In the genomic region with DNA sequence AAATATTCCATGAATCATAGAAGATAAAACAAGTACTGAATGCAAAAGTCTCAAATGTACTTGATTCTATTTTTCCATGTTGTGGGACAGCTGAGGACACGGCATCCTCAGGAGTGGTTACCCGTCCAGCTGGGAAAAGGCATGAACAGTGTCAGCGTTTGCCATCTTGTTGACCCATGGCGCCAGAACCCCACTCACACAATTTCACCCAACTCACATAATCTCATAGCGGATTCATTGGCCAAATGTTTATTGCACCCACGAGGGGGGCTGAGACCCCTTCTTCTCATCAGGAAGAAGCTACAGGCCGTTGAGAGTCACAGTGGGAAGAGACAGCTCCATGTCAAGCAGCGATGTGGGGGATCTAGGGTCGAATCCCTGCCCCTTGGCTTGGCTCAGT, we compare ENCODE assay signal across 25 cellular contexts.
"Had no signal": no experiment of that assay in that cellular context is flagged by ENCODE, and none has a peak within 500 bp of the region (broad histone marks: within the 10 kb centered on the region; RNA-seq: fewer than 3 reads in every experiment).

No MANE protein-coding gene starts in this region.

- H3K4me1 ChIP-seq: left ventricle myocardium inferior, neural progenitor cell, parathyroid adenoma, right atrium auricular region, right lobe of liver, transverse colon, vagina had no signal

- DNase-seq: hypothalamus; islet precursor cell; left ventricle myocardium inferior; naive thymus-derived CD8-positive, alpha-beta T cell; nephron progenitor cell; occipital lobe; right lobe of liver; stimulated activated CD4-positive, alpha-beta T cell treated with anti-CD3 and anti-CD28 coated beads, Interleukin-1b, Interleukin-23, amount 100 ng/mL, for 48 hours; stimulated activated CD4-positive, alpha-beta T cell treated with anti-CD3 and anti-CD28 coated beads, Interleukin-2, amount 100 ng/mL, for 48 hours; stimulated activated CD4-positive, alpha-beta T cell treated with anti-CD3 and anti-CD28 coated beads, Interleukin-4, amount 100 ng/mL, for 4 hours; stimulated activated CD8-positive, alpha-beta memory T cell treated with anti-CD3 and anti-CD28 coated beads, Interleukin-4, amount 100 ng/mL, for 48 hours; stimulated activated naive CD4-positive, alpha-beta T cell treated with Interleukin-2 at 50 U/mL for 16 hours; stimulated activated naive CD8-positive, alpha-beta T cell treated with anti-CD3 and anti-CD28 coated beads, Interleukin-15, amount 100 ng/mL, for 72 hours; substantia nigra; thyroid gland; transverse colon had no signal

- H3K27me3 ChIP-seq: neural progenitor cell, right atrium auricular region, right lobe of liver, thyroid gland, transverse colon, upper lobe of left lung, vagina had no signal

- H3K9me3 Mint-ChIP-seq: memory B cell; naive thymus-derived CD8-positive, alpha-beta T cell; nephron progenitor cell; stimulated activated memory B cell treated with anti-CD40 and anti-IgM and Interleukin-4, amounts not matched to agents 10 μg/mL and 1 μg/mL and 100 μg/mL, for 72 hours; stimulated activated naive CD8-positive, alpha-beta T cell treated with anti-CD3 and anti-CD28 coated beads, Interleukin-15, amount 100 ng/mL, for 72 hours had no signal

- H3K4me3 Mint-ChIP-seq: memory B cell; naive thymus-derived CD8-positive, alpha-beta T cell; nephron progenitor cell; neural progenitor cell; stimulated activated memory B cell treated with anti-CD40 and anti-IgM and Interleukin-4, amounts not matched to agents 10 μg/mL and 1 μg/mL and 100 μg/mL, for 72 hours; stimulated activated naive CD8-positive, alpha-beta T cell treated with anti-CD3 and anti-CD28 coated beads, Interleukin-15, amount 100 ng/mL, for 72 hours had no signal

- H3K9me3 ChIP-seq: left ventricle myocardium inferior, neutrophil, right atrium auricular region, right lobe of liver, thyroid gland, transverse colon, upper lobe of left lung, vagina had no signal

- H3K27ac ChIP-seq: left ventricle myocardium inferior, neural progenitor cell, neutrophil, parathyroid adenoma, right atrium auricular region, right lobe of liver, thyroid gland, transverse colon, upper lobe of left lung, vagina had no signal

- H3K4me1 Mint-ChIP-seq: memory B cell; naive thymus-derived CD8-positive, alpha-beta T cell; stimulated activated memory B cell treated with anti-CD40 and anti-IgM and Interleukin-4, amounts not matched to agents 10 μg/mL and 1 μg/mL and 100 μg/mL, for 72 hours; stimulated activated naive CD8-positive, alpha-beta T cell treated with anti-CD3 and anti-CD28 coated beads, Interleukin-15, amount 100 ng/mL, for 72 hours had no signal

- H3K27ac Mint-ChIP-seq: memory B cell; naive thymus-derived CD8-positive, alpha-beta T cell; nephron progenitor cell; neural progenitor cell; stimulated activated memory B cell treated with anti-CD40 and anti-IgM and Interleukin-4, amounts not matched to agents 10 μg/mL and 1 μg/mL and 100 μg/mL, for 72 hours; stimulated activated naive CD8-positive, alpha-beta T cell treated with anti-CD3 and anti-CD28 coated beads, Interleukin-15, amount 100 ng/mL, for 72 hours had no signal

- H3K36me3 Mint-ChIP-seq: memory B cell; naive thymus-derived CD8-positive, alpha-beta T cell; neural progenitor cell; stimulated activated memory B cell treated with anti-CD40 and anti-IgM and Interleukin-4, amounts not matched to agents 10 μg/mL and 1 μg/mL and 100 μg/mL, for 72 hours had no signal

- H3K27me3 Mint-ChIP-seq: memory B cell; stimulated activated memory B cell treated with anti-CD40 and anti-IgM and Interleukin-4, amounts not matched to agents 10 μg/mL and 1 μg/mL and 100 μg/mL, for 72 hours had no signal

- H3K36me3 ChIP-seq: left ventricle myocardium inferior, neural progenitor cell, neutrophil, right atrium auricular region, right lobe of liver, thyroid gland, transverse colon, upper lobe of left lung, vagina had no signal

- H3K4me3 ChIP-seq: left ventricle myocardium inferior, neural progenitor cell, right atrium auricular region, right lobe of liver, smooth muscle cell, thyroid gland, transverse colon, upper lobe of left lung, vagina had no signal
